Comparison of ENCODE assay signal across 7 cellular contexts in genomic region chr12:71415336-71416231, GRCh38. TPM values are rescaled to one million over a fixed set of nuclear protein-coding genes. Genes with fewer than 3 reads are reported as not detected.
DNase-seq lines count a peak whose midpoint lies in the region; ATAC-seq, FAIRE-seq and TF ChIP-seq lines count a peak whose summit lies in the region.

No MANE protein-coding gene starts in this region.

- no peaks in the 10 kb centered on the region for H3K36me3 ChIP-seq in astrocyte (ENCODE audit: insufficient read depth, low read length)

- H3K27me3 Mint-ChIP-seq in astrocyte (ENCODE audit: low read depth, unreplicated experiment), result peaks cover 2% of the 10 kb centered on the region

- H4K20me1 ChIP-seq in astrocyte (ENCODE audit: insufficient read depth, low read length), result no peaks in the 10 kb centered on the region

- H3K36me3 Mint-ChIP-seq in astrocyte (ENCODE audit: low read depth, unreplicated experiment), result no peaks in the 10 kb centered on the region

- no peak overlapping the region for H3K27ac Mint-ChIP-seq in astrocyte (ENCODE audit: unreplicated experiment)

- no peak overlapping the region for H3K4me3 ChIP-seq in astrocyte (ENCODE audit: insufficient read depth, low read depth, low read length)

- H3K9ac ChIP-seq in astrocyte (ENCODE audit: low read length), result no peak overlapping the region

- no peak overlapping the region for H3K4me3 Mint-ChIP-seq in astrocyte (ENCODE audit: unreplicated experiment)

- peak; percentile 63 for DNase-seq in EH (ENCODE audit: low read depth)
- peak; percentile 71 for DNase-seq in NCI-H460 (ENCODE audit: extremely low read depth, low read depth)
- DNase-seq in astrocyte (ENCODE audit: low read depth), result peak; percentile 25
- peak; percentile 64 for DNase-seq in iPS DF 4.7 (ENCODE audit: extremely low read depth, low spot score)
- DNase-seq in stromal cell of bone marrow (ENCODE audit: low read depth), result peak; percentile 41

- H2AFZ ChIP-seq in astrocyte (ENCODE audit: low read depth, low read length), result no peak overlapping the region

- H3K27ac ChIP-seq in astrocyte (ENCODE audit: low read depth, low read length), result no peak overlapping the region

- no peaks in the 10 kb centered on the region for H3K79me2 ChIP-seq in astrocyte (ENCODE audit: insufficient read depth, low read length)

- no peaks in the 10 kb centered on the region for H3K4me1 Mint-ChIP-seq in astrocyte (ENCODE audit: low read depth, unreplicated experiment)

- FAIRE-seq in astrocyte (lab: Jason Lieb, UNC), result peak; percentile 60

- peak; percentile 82 for TF ChIP-seq CTCF in astrocyte (IDR thresholded peaks at IDR 0.05; ENCODE audit: insufficient read depth, low read depth, low read length)

- ATAC-seq in GM19395 (IDR thresholded peaks at IDR 0.05; ENCODE audit: unreplicated experiment) (peak; percentile 93), HG03442 (IDR thresholded peaks at IDR 0.05; ENCODE audit: unreplicated experiment) (peak; percentile 79)

- peaks cover 13% of the 10 kb centered on the region for H3K9me3 Mint-ChIP-seq in astrocyte (ENCODE audit: unreplicated experiment)

- H3K4me2 ChIP-seq in astrocyte (ENCODE audit: low read length), result no peak overlapping the region

- no peaks in the 10 kb centered on the region for H3K4me1 ChIP-seq in astrocyte (ENCODE audit: insufficient read depth, low read length)

- no peaks in the 10 kb centered on the region for H3K27me3 ChIP-seq in astrocyte (ENCODE audit: insufficient read depth, low read length)

- H3K9me3 ChIP-seq in astrocyte (ENCODE audit: insufficient read depth, low read depth, low read length), result peaks cover 2% of the 10 kb centered on the region

RNA-seq across cellular contexts. Expression of gene LGR5, which starts 24.0 kb away (rescaled TPM):
- not detected in 2 replicates for total RNA-seq in NCI-H460 (2014; rRNA removed; shearing (Covaris generic))
- polyA plus RNA-seq in NCI-H460 (2014; cell fraction: nucleus; rRNA removed), result 0.07 TPM in 1 of 2 replicates, not detected in the other
- 0.29 and 0.32 TPM in 2 replicates for total RNA-seq in astrocyte
